ENCODE assay signal across 1 cellular context in the genomic region with DNA sequence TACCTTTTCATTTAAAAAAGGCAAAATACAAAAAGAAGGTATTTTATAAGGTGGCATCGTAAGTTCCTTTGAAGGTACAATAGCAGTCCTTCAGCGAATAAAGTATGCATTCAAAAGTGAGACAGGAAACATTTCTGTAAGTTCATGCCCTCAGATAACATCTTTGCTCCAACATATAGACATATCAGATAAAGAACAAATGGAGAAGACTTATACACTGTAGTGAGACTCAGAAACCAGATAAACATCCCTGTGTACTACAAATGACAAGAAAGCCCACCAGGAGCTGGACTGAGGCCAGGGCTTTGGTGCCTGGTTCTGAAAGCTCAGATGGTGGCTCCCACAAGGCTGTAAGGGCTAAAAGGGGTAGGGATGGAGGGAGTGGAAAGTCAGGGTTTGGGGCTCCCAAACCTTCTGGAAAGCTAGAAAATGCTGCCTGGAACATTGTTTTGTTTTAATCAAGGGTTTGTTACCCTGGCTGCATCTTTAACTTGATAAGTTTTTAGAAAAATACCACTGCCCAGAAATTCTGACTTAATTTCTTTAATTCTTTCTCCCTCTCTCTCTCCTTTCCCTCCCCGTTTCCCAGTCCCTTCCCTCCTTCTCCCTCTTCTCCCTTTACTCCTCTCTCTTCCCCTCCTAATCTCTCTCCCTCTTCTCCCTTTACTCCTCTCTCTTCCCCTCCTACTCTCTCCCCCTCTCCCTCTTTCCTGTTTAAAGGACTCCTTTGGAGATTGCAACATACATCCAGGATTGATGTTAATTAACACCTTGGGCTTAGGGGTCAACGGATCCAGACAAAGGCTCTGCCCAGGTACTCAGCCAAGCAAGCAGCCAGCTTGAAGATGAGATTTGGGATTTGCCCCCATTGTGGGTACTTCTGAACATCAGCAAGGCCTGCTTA.
TF ChIP-seq lines count a peak whose summit lies in the region.

No MANE protein-coding gene starts in this region.

TF ChIP-seq in HEK293, 187 proteins besides CTCF, POLR2A, EP300 and RAD21:
- TF ChIP-seq, protein P1, sequence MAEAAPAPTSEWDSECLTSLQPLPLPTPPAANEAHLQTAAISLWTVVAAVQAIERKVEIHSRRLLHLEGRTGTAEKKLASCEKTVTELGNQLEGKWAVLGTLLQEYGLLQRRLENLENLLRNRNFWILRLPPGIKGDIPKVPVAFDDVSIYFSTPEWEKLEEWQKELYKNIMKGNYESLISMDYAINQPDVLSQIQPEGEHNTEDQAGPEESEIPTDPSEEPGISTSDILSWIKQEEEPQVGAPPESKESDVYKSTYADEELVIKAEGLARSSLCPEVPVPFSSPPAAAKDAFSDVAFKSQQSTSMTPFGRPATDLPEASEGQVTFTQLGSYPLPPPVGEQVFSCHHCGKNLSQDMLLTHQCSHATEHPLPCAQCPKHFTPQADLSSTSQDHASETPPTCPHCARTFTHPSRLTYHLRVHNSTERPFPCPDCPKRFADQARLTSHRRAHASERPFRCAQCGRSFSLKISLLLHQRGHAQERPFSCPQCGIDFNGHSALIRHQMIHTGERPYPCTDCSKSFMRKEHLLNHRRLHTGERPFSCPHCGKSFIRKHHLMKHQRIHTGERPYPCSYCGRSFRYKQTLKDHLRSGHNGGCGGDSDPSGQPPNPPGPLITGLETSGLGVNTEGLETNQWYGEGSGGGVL (tag by site-specific recombination; IDR thresholded peaks at IDR 0.05) = peak; percentile 58; the same call in 1 of the 2 replicates
- TF ChIP-seq SP2 (tag by site-specific recombination; IDR thresholded peaks at IDR 0.05) = no peak
